8 cellular contexts compared by ENCODE assay signal in genomic region chr1:156591432-156592157, GRCh38. TPM values are rescaled to one million over a fixed set of nuclear protein-coding genes. Genes with fewer than 3 reads are reported as not detected.
DNase-seq lines count a peak whose midpoint lies in the region; ATAC-seq and TF ChIP-seq lines count a peak whose summit lies in the region.

Gene NAXE, plus strand, starts transcription at chr1:156591776. Its CDS starts 29 bp downstream, at chr1:156591805.

- DNase-seq in NK-92 treated with Interleukin-12 subunit alpha and Interleukin-12 subunit beta, amount 100 ng/mL, for 24 hours (lab: John Stamatoyannopoulos, UW), result peak; percentile 63
- no peak for DNase-seq in NK-92 (lab: John Stamatoyannopoulos, UW; ENCODE audit: unreplicated experiment)
- peak; percentile 80 to 88 for DNase-seq in NCI-H2081 (lab: John Stamatoyannopoulos, UW)
- peak; percentile 62 for DNase-seq in mammary epithelial cell
- DNase-seq in iPS-NIHi7 (ENCODE audit: extremely low spot score), result peak; percentile 92

- H3K27me3 ChIP-seq in mammary epithelial cell (ENCODE audit: insufficient read depth, low read length) (no peaks in the 10 kb centered on the region), skeletal muscle tissue (ENCODE audit: control insufficient read depth in 3 of 3, insufficient read depth in 3 of 3, low read length in 3 of 3) (no peaks in the 10 kb centered on the region)

- peak within 1 kb of the TSS; percentile 86 for H3K4me2 ChIP-seq in mammary epithelial cell (ENCODE audit: insufficient read depth, low read depth, low read length)

- peak; percentile 76 for ATAC-seq in HG02884 (IDR thresholded peaks at IDR 0.05; ENCODE audit: unreplicated experiment)

- H3K9ac ChIP-seq in mammary epithelial cell (ENCODE audit: insufficient read depth, low read length), result peak within 1 kb of the TSS; percentile 71
- peak within 1 kb of the TSS; percentile 92 to 97 (median 93) for H3K9ac ChIP-seq in skeletal muscle tissue (ENCODE audit: low read depth in 1 of 3, low read length in 3 of 3)

- H2AFZ ChIP-seq in mammary epithelial cell (ENCODE audit: low read depth, low read length), result peak within 1 kb of the TSS; percentile 84

- in situ Hi-C loops in mammary epithelial cell (cut with MboI; ENCODE audit: low sequenced_read_pairs in 2 of 2), result no loop called here

- H3K27ac ChIP-seq in VCaP, result peak within 1 kb of the TSS; percentile 84
- peak within 1 kb of the TSS; percentile 32 for H3K27ac ChIP-seq in mammary epithelial cell (ENCODE audit: insufficient read depth, low read depth, low read length)
- peak within 1 kb of the TSS; percentile 79 for H3K27ac ChIP-seq in skeletal muscle tissue (ENCODE audit: low read depth, low read length)

- WGBS in mammary epithelial cell (ENCODE audit: low coverage, missing lambda C conversion rate), result 4% methylated on average over 12 of the region's 60 CpGs

- TF ChIP-seq CTCF in VCaP (conservative IDR thresholded peaks at IDR 0.05) (no peak), mammary epithelial cell (conservative IDR thresholded peaks at IDR 0.05 in 1 of 2, IDR thresholded peaks at IDR 0.05 in 1 of 2; ENCODE audit: extremely low read depth in 1 of 2, insufficient read depth in 1 of 2, low read depth in 1 of 2, low read length in 2 of 2) (no peak)

- H3K4me1 ChIP-seq in mammary epithelial cell (ENCODE audit: insufficient read depth, low read length) (peaks cover 11% of the 10 kb centered on the region), skeletal muscle tissue (ENCODE audit: control insufficient read depth in 3 of 3, insufficient read depth in 3 of 3, low read length in 3 of 3) (peaks cover 11 to 26% (median 13%) of the 10 kb centered on the region in 3 donors)

- dilution Hi-C loops in mammary epithelial cell (cut with HindIII; ENCODE audit: low sequenced_read_pairs), result no loop called here

- CTCF ChIA-PET in mammary epithelial cell (lab: Charles Lee; ENCODE audit: low non-redundant PET), result no interaction called here

- TSS peak; percentile 38 for BruUV-seq in mammary epithelial cell (replicated peaks; lab: Mats Ljungman, UMichigan)

- H4K20me1 ChIP-seq in mammary epithelial cell (ENCODE audit: insufficient read depth, low read length), result no peaks in the 10 kb centered on the region

- intact Hi-C loops in mammary epithelial cell (cut with micrococcal nuclease), result loop anchor here (1.0 kb wide), 2 partner anchors 10 to 17 kb away; partner anchors contain the start of gene GPATCH4

- H3K36me3 ChIP-seq in mammary epithelial cell (ENCODE audit: insufficient read depth, low read length) (peaks cover 16% of the 10 kb centered on the region), skeletal muscle tissue (ENCODE audit: control insufficient read depth in 3 of 3, insufficient read depth in 3 of 3, low read length in 3 of 3) (peaks cover 26 to 37% (median 30%) of the 10 kb centered on the region in 3 donors)

- peaks cover 10% of the 10 kb centered on the region for H3K79me2 ChIP-seq in mammary epithelial cell (ENCODE audit: insufficient read depth, low read length)

- no peaks in the 10 kb centered on the region for H3K9me3 ChIP-seq in mammary epithelial cell (replicated peaks; ENCODE audit: insufficient read depth, low read length)
- no peaks in the 10 kb centered on the region for H3K9me3 ChIP-seq in skeletal muscle tissue (ENCODE audit: control insufficient read depth in 3 of 3, low read length in 3 of 3)

- H3K4me3 ChIP-seq in mammary epithelial cell (replicated peaks in 1 of 3; ENCODE audit: insufficient read depth in 1 of 3, low read depth in 2 of 3, low read length in 3 of 3) (peak within 1 kb of the TSS; percentile 70 to 80 (median 77)), skeletal muscle tissue (ENCODE audit: low read length in 3 of 3) (peak within 1 kb of the TSS; percentile 93 to 94 (median 93))

RNA-seq across cellular contexts. Expression of gene NAXE, which starts in this region (rescaled TPM):
- total RNA-seq in mammary epithelial cell (10 to 100 TPM; 68.7 to 87.1 TPM), skeletal muscle tissue (27.1 TPM)
- 103 TPM for polyA plus RNA-seq in mammary epithelial cell
- 60.7 TPM for polyA minus RNA-seq in mammary epithelial cell

Comparison
In these comparisons a context has a peak if more than half of its experiments do, and no peak if none do; other contexts are left out.
1. H3K27ac ChIP-seq: peak in every context shown above with its lines; median percentile 84 in VCaP; 79 in skeletal muscle tissue; 32 in mammary epithelial cell.